In genomic region chr3:170815340-170815739, GRCh38 we compare ENCODE assay signal across 11 cellular contexts. TPM values are rescaled to one million over a fixed set of nuclear protein-coding genes. Genes with fewer than 3 reads are reported as not detected.
DNase-seq lines count a peak whose midpoint lies in the region; ATAC-seq and TF ChIP-seq lines count a peak whose summit lies in the region.
"Had no signal": no experiment of that assay in that cellular context is flagged by ENCODE, and none has a peak within 500 bp of the region (broad histone marks: within the 10 kb centered on the region; RNA-seq: fewer than 3 reads in every experiment).

No MANE protein-coding gene starts in this region.

- TF ChIP-seq POLR2A in thyroid gland (IDR thresholded peaks at IDR 0.05), result no peak

- H3K4me1 ChIP-seq in thyroid gland, result peaks cover 3 to 4% of the 10 kb centered on the region in 2 donors

- DNase-seq in NCI-H1436 (lab: John Stamatoyannopoulos, UW) (peak; percentile 52), NCI-H1436 treated with DMSO at 0.1 percent for 48 hours (lab: John Stamatoyannopoulos, UW) (no peak), NCI-H345 (lab: John Stamatoyannopoulos, UW) (peak; percentile 68), choroid plexus epithelial cell (ENCODE audit: low read depth) (peak; percentile 62), thyroid gland (peak; percentile 59 to 68), MG63 (no peak), SIG-M5 (lab: John Stamatoyannopoulos, UW) (no peak)
- DNase-seq: 8988T, natural killer cell had no signal

- H3K9me3 ChIP-seq in thyroid gland, result no peaks in the 10 kb centered on the region
- H3K9me3 ChIP-seq in MG63, result no peaks in the 10 kb centered on the region

- H3K4me3 ChIP-seq in choroid plexus epithelial cell (ENCODE audit: low read depth, low read length), result no peak overlapping the region
- H3K4me3 ChIP-seq in thyroid gland (replicated peaks in 1 of 3), result no peak overlapping the region
- H3K4me3 ChIP-seq in MG63, result no peak overlapping the region

- WGBS in thyroid gland, 2 donors, result 31 to 35% methylated on average over 8 of the region's 8 CpGs

- no peaks in the 10 kb centered on the region for H3K27me3 ChIP-seq in thyroid gland
- H3K27me3 ChIP-seq in MG63, result no peaks in the 10 kb centered on the region

- no peak for ATAC-seq in HG03354 (IDR thresholded peaks at IDR 0.05; ENCODE audit: poor library complexity, severe bottlenecking, unreplicated experiment)
- ATAC-seq: natural killer cell, Panc1 had no signal

- H3K36me3 ChIP-seq in thyroid gland, result no peaks in the 10 kb centered on the region
- no peaks in the 10 kb centered on the region for H3K36me3 ChIP-seq in MG63

- H3K27ac ChIP-seq in thyroid gland, result no peak overlapping the region

- TF ChIP-seq CTCF in choroid plexus epithelial cell (conservative IDR thresholded peaks at IDR 0.05; ENCODE audit: low read depth, low read length) (no peak), thyroid gland (IDR thresholded peaks at IDR 0.05) (no peak)

- intact Hi-C loops in thyroid gland (cut with DNase I), result no loop called here

RNA-seq across cellular contexts. Expression of gene RPL22L1, which starts 54.7 kb away (rescaled TPM):
- total RNA-seq in thyroid gland, result 100 to 1,000 TPM in 1 of 4 donors, 10 to 100 TPM in 3; 29.9 to 142 (median 56.8) TPM
- total RNA-seq in MG63 (2014; rRNA removed; shearing (Covaris generic); ENCODE audit: low replicate concordance), result 249 and 594 TPM in 2 replicates

Comparison
In these comparisons a context has a peak if more than half of its experiments do, and no peak if none do; other contexts are left out.
1. DNase-seq: peak in NCI-H1436 (single experiment), NCI-H345 (single experiment), choroid plexus epithelial cell (single experiment) and thyroid gland (2 of 2); none in NCI-H1436 treated with DMSO at 0.1 percent for 48 hours (single experiment), MG63 (single experiment) and SIG-M5 (single experiment).